ENCODE assay signal across 14 cellular contexts in the genomic region with DNA sequence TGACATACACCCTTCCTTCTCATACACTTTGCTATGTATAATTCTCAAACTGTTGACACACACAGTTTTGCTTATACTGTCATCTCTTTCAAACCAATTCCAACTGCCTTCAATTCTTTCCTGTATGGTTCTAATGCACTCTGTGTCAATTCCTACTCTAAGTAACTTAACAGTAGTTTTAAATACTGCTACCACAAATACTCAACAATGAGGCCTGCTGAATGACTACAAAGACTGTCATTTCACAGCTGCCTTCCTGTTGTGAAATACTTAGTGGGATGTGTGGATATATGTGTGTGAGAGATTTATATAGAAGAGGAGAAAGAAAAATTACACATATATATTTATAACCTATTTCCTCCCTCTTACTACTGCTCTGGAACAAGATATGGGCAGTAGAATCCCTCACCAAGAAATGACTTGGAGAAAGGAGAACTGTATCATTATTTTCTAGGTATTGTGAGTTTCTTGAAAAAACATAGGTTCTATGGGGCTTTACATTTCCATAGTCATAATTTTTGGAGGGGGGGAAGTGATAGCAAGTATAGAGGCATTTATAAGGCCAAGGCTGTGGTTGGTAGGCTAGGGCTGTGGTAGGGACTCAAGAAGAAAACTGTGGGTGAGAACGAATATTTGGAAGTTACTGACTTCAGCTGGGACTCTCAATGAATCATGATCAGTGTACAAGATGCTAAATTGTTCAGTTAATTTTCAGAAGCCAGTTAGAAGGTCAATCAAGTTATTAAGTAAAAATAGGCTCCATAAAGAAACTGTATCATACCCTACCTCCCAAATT.
DNase-seq lines count a peak whose midpoint lies in the region; ATAC-seq, FAIRE-seq and TF ChIP-seq lines count a peak whose summit lies in the region.
"Had no signal": no experiment of that assay in that cellular context is flagged by ENCODE, and none has a peak within 500 bp of the region (broad histone marks: within the 10 kb centered on the region; RNA-seq: fewer than 3 reads in every experiment).

No MANE protein-coding gene starts in this region.

- H3K27ac ChIP-seq in K562 (ENCODE audit: extremely low read depth, low read depth, low read length): no peak overlapping the region
- H3K27ac ChIP-seq: C4-2B had no signal

- no peaks in the 10 kb centered on the region for H3K4me1 ChIP-seq in K562 (replicated peaks in 1 of 2; ENCODE audit: control insufficient read depth in 2 of 2, insufficient read depth in 2 of 2, low read length in 2 of 2)

- H3K79me2 ChIP-seq in K562 (ENCODE audit: control insufficient read depth, insufficient read depth, low read length): no peaks in the 10 kb centered on the region

- H3K27me3 ChIP-seq in K562 (ENCODE audit: control insufficient read depth in 2 of 2, insufficient read depth in 2 of 2, low read length in 2 of 2): no peaks in the 10 kb centered on the region

- POLR2A ChIA-PET in K562 (lab: Yijun Ruan, JAX): no interaction called here

- no peak for TF ChIP-seq EP300 in K562 (IDR thresholded peaks at IDR 0.05; ENCODE audit: low read length)

- H3K4me2 ChIP-seq in K562 (ENCODE audit: insufficient read depth, low read length): no peak overlapping the region

- H4K20me1 ChIP-seq in K562 (replicated peaks; ENCODE audit: control insufficient read depth, insufficient read depth, low read length): no peaks in the 10 kb centered on the region

- TF ChIP-seq RAD21 in K562 (CRISPR knock-in tag; conservative IDR thresholded peaks at IDR 0.05 in 1 of 2, IDR thresholded peaks at IDR 0.05 in 1 of 2): no peak

- no peak for TF ChIP-seq POLR2A in K562 (conservative IDR thresholded peaks at IDR 0.05)

- no peak overlapping the region for H3K9ac ChIP-seq in K562 (ENCODE audit: insufficient read depth in 1 of 2, low read depth in 2 of 2, low read length in 2 of 2)

- ATAC-seq in K562 (no peak), HG02759 (IDR thresholded peaks at IDR 0.05; ENCODE audit: unreplicated experiment) (no peak), HG02642 (IDR thresholded peaks at IDR 0.05; ENCODE audit: poor library complexity, unreplicated experiment) (no peak), GM19351 (IDR thresholded peaks at IDR 0.05; ENCODE audit: unreplicated experiment) (no peak), HG03520 (IDR thresholded peaks at IDR 0.05; ENCODE audit: unreplicated experiment) (no peak)
- ATAC-seq: T-cell had no signal

- TF ChIP-seq CTCF in K562 (IDR thresholded peaks at IDR 0.05 in 2 of 3, conservative IDR thresholded peaks at IDR 0.05 in 1 of 3; ENCODE audit: insufficient read depth in 2 of 3, low read depth in 1 of 3, low read length in 3 of 3): no peak

- no peaks in the 10 kb centered on the region for H3K9me3 ChIP-seq in K562 (replicated peaks; ENCODE audit: control insufficient read depth, insufficient read depth, low read depth, low read length)

- no TSS peak for BruUV-seq in K562 (replicated peaks; lab: Mats Ljungman, UMichigan)

- H3K4me3 ChIP-seq in Jurkat, Clone E6-1 (ENCODE audit: low read length): no peak overlapping the region
- H3K4me3 ChIP-seq in K562: no peak overlapping the region

- in situ Hi-C loops in K562 (cut with MboI): no loop called here

- H2AFZ ChIP-seq in K562 (ENCODE audit: low read depth, low read length): no peak overlapping the region

- intact Hi-C loops in K562 (cut with micrococcal nuclease): no loop called here

- CTCF ChIA-PET in K562 (lab: Yijun Ruan, JAX; ENCODE audit: low intra/inter-chr PET ratio): no interaction called here

- DNase-seq in AG20443 (ENCODE audit: low spot score) (peak; percentile 22), K562 (ENCODE audit: extremely low read depth in 1 of 4, low spot score in 3 of 4) (no peak), lung microvascular endothelial cell (ENCODE audit: low read depth in 2 of 2) (peak; percentile 60 to 70)
- DNase-seq in Jurkat, Clone E6-1 (ENCODE audit: low read depth, low spot score): peak; percentile 38
- DNase-seq: activated effector memory CD4-positive, alpha-beta T cell treated with anti-CD3 and anti-CD28 coated beads, Interleukin-2, amount 50 U/mL, for 16 hours; NCI-H2171 treated with DMSO at 0.1 percent for 48 hours; OCI-M1; T-cell had no signal

- FAIRE-seq in K562 (lab: Jason Lieb, UNC): peak; percentile 11
- FAIRE-seq: frontal cortex had no signal

- 86% methylated on average over 1 of the region's 1 CpG for WGBS in K562 (ENCODE audit: insufficient coverage, low coverage, missing lambda C conversion rate)

- H3K36me3 ChIP-seq in K562 (ENCODE audit: control insufficient read depth, insufficient read depth, low read length): peaks cover 57% of the 10 kb centered on the region

- H3K9me1 ChIP-seq in K562 (ENCODE audit: control insufficient read depth, insufficient read depth, low read length): no peaks in the 10 kb centered on the region

TF ChIP-seq in K562, 482 proteins besides CTCF, POLR2A, EP300 and RAD21:
- TF ChIP-seq CEBPB (tag; IDR thresholded peaks at IDR 0.05) (peak; percentile 40; the same call in 1 of the 2 replicates), ZNF431 (CRISPR knock-in tag; IDR thresholded peaks at IDR 0.05) (no peak), KAT7 (CRISPR knock-in tag; IDR thresholded peaks at IDR 0.05; ENCODE audit: borderline replicate concordance) (no peak), PRMT5 (CRISPR knock-in tag; IDR thresholded peaks at IDR 0.05) (no peak), POLR2AphosphoS5 (IDR thresholded peaks at IDR 0.05; ENCODE audit: control insufficient read depth, insufficient read depth, low read depth, low read length) (no peak), ZFX (CRISPR knock-in tag; IDR thresholded peaks at IDR 0.05) (no peak)

Comparison
In these comparisons a context has a peak if more than half of its experiments do, and no peak if none do; other contexts are left out.
1. DNase-seq: peak in AG20443 (single experiment), Jurkat, Clone E6-1 (single experiment) and lung microvascular endothelial cell (2 of 2); none in K562 (0 of 4).